In genomic region chr2:191333911-191334357, GRCh38 we compare ENCODE assay signal across 14 cellular contexts.
A peak's percentile ranks its signal among the peaks of the same experiment; 100 is the strongest.
DNase-seq lines count a peak whose midpoint lies in the region; ATAC-seq, FAIRE-seq and TF ChIP-seq lines count a peak whose summit lies in the region.
"Had no signal": no experiment of that assay in that cellular context is flagged by ENCODE, and none has a peak within 500 bp of the region (broad histone marks: within the 10 kb centered on the region; RNA-seq: fewer than 3 reads in every experiment).

No MANE protein-coding gene starts in this region.

- H3K27ac Mint-ChIP-seq in CD14-positive monocyte, result no peak overlapping the region
- H3K27ac Mint-ChIP-seq: activated CD4-positive, alpha-beta T cell treated with anti-CD3 and anti-CD28 coated beads for 36 hours; activated naive CD4-positive, alpha-beta T cell treated with anti-CD3 and anti-CD28 coated beads, Interleukin-2, amount 50 U/mL, for 24 hours had no signal

- intact Hi-C loops in CD14-positive monocyte (cut with micrococcal nuclease), result no loop called here

- peak; percentile 95 for ATAC-seq in SK-N-SH treated with all-trans-retinoic acid at 6 μM for 48 hours
- ATAC-seq: activated CD4-positive, alpha-beta T cell treated with anti-CD3 and anti-CD28 coated beads for 36 hours; left colon; Panc1 had no signal

- H3K4me3 ChIP-seq in fibroblast of the aortic adventitia (ENCODE audit: low read depth, low read length), result peak overlapping the region; percentile 15
- H3K4me3 ChIP-seq: prostate gland had no signal

- TF ChIP-seq CTCF in fibroblast of the aortic adventitia (IDR thresholded peaks at IDR 0.05; ENCODE audit: insufficient read depth, low read length) (no peak), CD14-positive monocyte (IDR thresholded peaks at IDR 0.05) (no peak)

- no peak for TF ChIP-seq POLR2A in H54 (IDR thresholded peaks at IDR 0.05; ENCODE audit: low read depth, low read length)

- peaks cover 0 to 2% (median 0%) of the 10 kb centered on the region in 7 donors for H3K9me3 Mint-ChIP-seq in CD14-positive monocyte
- H3K9me3 Mint-ChIP-seq: activated naive CD4-positive, alpha-beta T cell treated with anti-CD3 and anti-CD28 coated beads, Interleukin-2, amount 50 U/mL, for 24 hours had no signal

- H3K4me1 Mint-ChIP-seq in CD14-positive monocyte, result no peaks in the 10 kb centered on the region
- H3K4me1 Mint-ChIP-seq: activated CD4-positive, alpha-beta T cell treated with anti-CD3 and anti-CD28 coated beads for 36 hours; activated naive CD4-positive, alpha-beta T cell treated with anti-CD3 and anti-CD28 coated beads, Interleukin-2, amount 50 U/mL, for 24 hours had no signal

- no peak for FAIRE-seq in H54 (lab: Jason Lieb, UNC)

- H3K27me3 Mint-ChIP-seq in CD14-positive monocyte (ENCODE audit: low read depth in 3 of 3), result peaks cover 0 to 2% (median 2%) of the 10 kb centered on the region in 3 donors
- H3K27me3 Mint-ChIP-seq: activated naive CD4-positive, alpha-beta T cell treated with anti-CD3 and anti-CD28 coated beads, Interleukin-2, amount 50 U/mL, for 24 hours had no signal

- H3K36me3 Mint-ChIP-seq in CD14-positive monocyte, result no peaks in the 10 kb centered on the region

- peak; percentile 6 for DNase-seq in H54 (ENCODE audit: insufficient read length, low spot score)
- DNase-seq in fibroblast of the aortic adventitia (ENCODE audit: low read depth), result peak; percentile 90
- DNase-seq in superior temporal gyrus (ENCODE audit: extremely low spot score), result peak; percentile 33
- no peak for DNase-seq in CD14-positive monocyte (ENCODE audit: low spot score)
- DNase-seq in SK-N-DZ (ENCODE audit: low spot score), result no peak
- DNase-seq in DMS 273 (lab: John Stamatoyannopoulos, UW; ENCODE audit: unreplicated experiment), result no peak
- DNase-seq: activated CD4-positive, alpha-beta T cell treated with anti-CD3 and anti-CD28 coated beads for 36 hours; DND-41; left colon; NCI-H1930 had no signal

- no peak overlapping the region for H3K4me3 Mint-ChIP-seq in CD14-positive monocyte
- H3K4me3 Mint-ChIP-seq: activated CD4-positive, alpha-beta T cell treated with anti-CD3 and anti-CD28 coated beads for 36 hours; activated naive CD4-positive, alpha-beta T cell treated with anti-CD3 and anti-CD28 coated beads, Interleukin-2, amount 50 U/mL, for 24 hours had no signal

TF ChIP-seq in SK-N-SH treated with all-trans-retinoic acid at 6 μM for 48 hours, 23 proteins besides CTCF, POLR2A, EP300 and RAD21:
- TF ChIP-seq ISL1 (CRISPR knock-in tag; IDR thresholded peaks at IDR 0.05) (peak; percentile 19; the same call in 1 of the 2 replicates), ZC3H10 (CRISPR knock-in tag; IDR thresholded peaks at IDR 0.05) (no peak), ZNF565 (CRISPR knock-in tag; conservative IDR thresholded peaks at IDR 0.05; ENCODE audit: low read depth) (no peak), CSDC2 (CRISPR knock-in tag; IDR thresholded peaks at IDR 0.05) (no peak), ESRRG (CRISPR knock-in tag; IDR thresholded peaks at IDR 0.05) (no peak), BACH2 (CRISPR knock-in tag; IDR thresholded peaks at IDR 0.05; ENCODE audit: borderline replicate concordance) (no peak), GLIS3 (CRISPR knock-in tag; IDR thresholded peaks at IDR 0.05) (no peak)

Comparison
In these comparisons a context has a peak if more than half of its experiments do, and no peak if none do; other contexts are left out.
1. DNase-seq: peak in H54 (single experiment), fibroblast of the aortic adventitia (single experiment) and superior temporal gyrus (single experiment); none in CD14-positive monocyte (single experiment), SK-N-DZ (single experiment) and DMS 273 (single experiment).